In the genomic region with DNA sequence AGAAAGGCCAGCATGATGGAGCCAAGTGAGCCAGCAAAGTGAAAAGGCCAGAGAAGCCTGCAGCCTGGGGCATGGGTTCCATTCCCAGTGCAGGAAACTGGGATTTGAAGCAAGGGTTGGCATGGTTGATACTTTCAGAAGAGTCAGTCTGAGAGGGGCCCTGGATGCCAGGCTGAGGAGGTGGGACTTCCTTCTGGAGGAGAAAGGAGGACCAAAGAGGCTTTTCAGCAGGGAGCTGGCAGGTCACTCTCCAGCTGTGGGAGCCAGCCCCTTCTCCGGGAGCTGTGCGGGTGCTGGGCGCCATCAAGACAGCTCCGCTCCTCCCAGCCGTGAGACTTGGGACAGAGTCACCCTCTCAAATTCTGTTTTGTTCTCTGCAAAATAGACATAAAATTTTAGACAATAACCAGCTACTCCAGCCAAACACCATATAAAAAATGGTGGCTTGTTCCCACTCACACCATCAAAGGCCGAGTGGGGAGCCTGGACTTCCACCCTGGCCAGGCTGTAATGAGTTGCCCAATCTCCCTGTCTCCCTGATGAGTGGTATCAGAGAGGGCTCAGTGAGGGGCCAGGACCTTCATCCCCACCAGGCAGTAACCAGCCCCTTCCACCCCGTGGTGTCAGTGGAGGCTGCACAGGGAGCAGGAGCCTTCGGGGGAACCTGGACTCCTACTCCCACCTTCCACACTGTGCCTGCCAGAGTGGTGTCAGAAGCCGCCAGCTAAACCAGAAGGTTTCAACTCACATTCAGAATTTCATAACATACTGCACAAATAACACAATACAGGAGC, we compare ENCODE assay signal across 18 cellular contexts.
A peak's percentile ranks its signal among the peaks of the same experiment; 100 is the strongest.
DNase-seq lines count a peak whose midpoint lies in the region; ATAC-seq, FAIRE-seq and TF ChIP-seq lines count a peak whose summit lies in the region.
"Had no signal": no experiment of that assay in that cellular context is flagged by ENCODE, and none has a peak within 500 bp of the region (broad histone marks: within the 10 kb centered on the region; RNA-seq: fewer than 3 reads in every experiment).

No MANE protein-coding gene starts in this region.

- H3K4me1 ChIP-seq in HEK293 (ENCODE audit: control insufficient read depth, insufficient read depth, low read length) = no peaks in the 10 kb centered on the region
- H3K4me1 ChIP-seq in kidney (ENCODE audit: control insufficient read depth in 1 of 2, insufficient read depth in 1 of 2, low read depth in 1 of 2, low read length in 2 of 2) = no peaks in the 10 kb centered on the region

- no peaks in the 10 kb centered on the region for H3K36me3 Mint-ChIP-seq in CD14-positive monocyte
- H3K36me3 Mint-ChIP-seq: CD8-positive, alpha-beta T cell had no signal

- ATAC-seq in sciatic nerve (no peak), SK-N-SH treated with all-trans-retinoic acid at 6 μM for 48 hours (no peak)
- ATAC-seq: CD8-positive, alpha-beta T cell; K562; Right ventricle myocardium inferior had no signal

- H3K27ac Mint-ChIP-seq in CD14-positive monocyte = peak overlapping the region in 1 of 7 donors; percentile 31
- H3K27ac Mint-ChIP-seq: CD8-positive, alpha-beta T cell had no signal

- H3K27ac ChIP-seq in HEK293 (ENCODE audit: extremely low read depth, low read depth, low read length) (no peak overlapping the region), kidney (ENCODE audit: low read depth in 2 of 2, low read length in 2 of 2) (no peak overlapping the region)
- H3K27ac ChIP-seq: PC-9 had no signal

- CTCF ChIA-PET in HEK293 (lab: Yijun Ruan, JAX) = interaction anchor here (0.6 kb wide), 1 partner anchor 62 kb away, joined by 3 read pairs; no protein-coding TSS in a partner anchor

- POLR2A ChIA-PET in HEK293 (lab: Yijun Ruan, JAX) = no interaction called here

- H3K9ac ChIP-seq in kidney (ENCODE audit: low read length in 2 of 2) = no peak overlapping the region

- H3K9me3 Mint-ChIP-seq in CD14-positive monocyte = peaks cover 1 to 10% (median 7%) of the 10 kb centered on the region in 7 donors

- intact Hi-C loops in CD14-positive monocyte (cut with micrococcal nuclease) = no loop called here
- intact Hi-C loops in kidney (cut with DNase I) = no loop called here
- intact Hi-C loops in sciatic nerve (cut with DNase I) = no loop called here

- H3K9me3 ChIP-seq in HEK293 (ENCODE audit: control insufficient read depth, insufficient read depth, low read depth, low read length) = no peaks in the 10 kb centered on the region
- H3K9me3 ChIP-seq in kidney (ENCODE audit: control insufficient read depth in 1 of 2, low read length in 2 of 2) = peaks cover 0 to 2% of the 10 kb centered on the region in 2 donors
- H3K9me3 ChIP-seq: BE2C had no signal

- no peaks in the 10 kb centered on the region for H3K36me3 ChIP-seq in HEK293 (ENCODE audit: control insufficient read depth in 2 of 2, insufficient read depth in 1 of 2, low read length in 2 of 2)
- H3K36me3 ChIP-seq in kidney (ENCODE audit: control insufficient read depth in 1 of 2, insufficient read depth in 2 of 2, low read length in 2 of 2) = no peaks in the 10 kb centered on the region
- H3K36me3 ChIP-seq: BE2C had no signal

- no peak for FAIRE-seq in kidney (lab: Jason Lieb, UNC)
- FAIRE-seq: D721Med, K562 had no signal

- peaks cover 2 to 4% (median 3%) of the 10 kb centered on the region in 3 donors for H3K27me3 Mint-ChIP-seq in CD14-positive monocyte (ENCODE audit: low read depth in 3 of 3)

- DNase-seq in CD14-positive monocyte (ENCODE audit: low spot score) (peak; percentile 33), kidney (peak; percentile 59), sciatic nerve (ENCODE audit: low spot score) (peak; percentile 34), NCI-H2029 treated with DMSO at 0.1 percent for 48 hours (lab: John Stamatoyannopoulos, UW) (no peak), middle frontal gyrus (ENCODE audit: extremely low spot score, low spot score) (no peak)
- DNase-seq: BE2C, DND-41, GDM1, NCI-H1105, NCI-H1694 treated with DMSO at 0.1 percent for 48 hours, NCI-H774, PC-9 had no signal

- no peak overlapping the region for H3K4me3 ChIP-seq in HEK293 (ENCODE audit: low read depth, low read length)
- H3K4me3 ChIP-seq in kidney (ENCODE audit: low read length in 2 of 2) = no peak overlapping the region
- H3K4me3 ChIP-seq: K562, PC-9 had no signal

- TF ChIP-seq CTCF in CD14-positive monocyte (IDR thresholded peaks at IDR 0.05) (no peak), HEK293 (tag by site-specific recombination; IDR thresholded peaks at IDR 0.05) (no peak), kidney (IDR thresholded peaks at IDR 0.05; ENCODE audit: borderline replicate concordance, extremely low read depth, insufficient read depth) (no peak)

- peaks cover 10% of the 10 kb centered on the region for H3K4me1 Mint-ChIP-seq in CD14-positive monocyte

- no peak overlapping the region for H3K4me3 Mint-ChIP-seq in CD14-positive monocyte
- H3K4me3 Mint-ChIP-seq: CD8-positive, alpha-beta T cell had no signal

TF ChIP-seq in HEK293, 187 proteins besides CTCF, POLR2A, EP300 and RAD21:
- TF ChIP-seq ZNF791 (tag by site-specific recombination; IDR thresholded peaks at IDR 0.05) (no peak), ZNF623 (tag by site-specific recombination; IDR thresholded peaks at IDR 0.05) (0 out of 2 replicates have a peak, but pooled peaks have one; percentile 20)

TF ChIP-seq in SK-N-SH treated with all-trans-retinoic acid at 6 μM for 48 hours, 23 proteins besides CTCF, POLR2A, EP300 and RAD21:
- TF ChIP-seq TCF4 (CRISPR knock-in tag; IDR thresholded peaks at IDR 0.05; ENCODE audit: borderline replicate concordance) (no peak), RARB (CRISPR knock-in tag; IDR thresholded peaks at IDR 0.05) (no peak), POU6F1 (CRISPR knock-in tag; IDR thresholded peaks at IDR 0.05; ENCODE audit: borderline replicate concordance, low read depth) (no peak), ZNF565 (CRISPR knock-in tag; conservative IDR thresholded peaks at IDR 0.05; ENCODE audit: low read depth) (no peak), TOX (CRISPR knock-in tag; IDR thresholded peaks at IDR 0.05; ENCODE audit: borderline replicate concordance) (no peak), SNAI2 (CRISPR knock-in tag; IDR thresholded peaks at IDR 0.05) (no peak), BACH2 (CRISPR knock-in tag; IDR thresholded peaks at IDR 0.05; ENCODE audit: borderline replicate concordance) (no peak), OSR1 (CRISPR knock-in tag; IDR thresholded peaks at IDR 0.05) (no peak), GLIS3 (CRISPR knock-in tag; IDR thresholded peaks at IDR 0.05) (no peak), ESRRG (CRISPR knock-in tag; IDR thresholded peaks at IDR 0.05) (no peak)
- TF ChIP-seq, protein P1, sequence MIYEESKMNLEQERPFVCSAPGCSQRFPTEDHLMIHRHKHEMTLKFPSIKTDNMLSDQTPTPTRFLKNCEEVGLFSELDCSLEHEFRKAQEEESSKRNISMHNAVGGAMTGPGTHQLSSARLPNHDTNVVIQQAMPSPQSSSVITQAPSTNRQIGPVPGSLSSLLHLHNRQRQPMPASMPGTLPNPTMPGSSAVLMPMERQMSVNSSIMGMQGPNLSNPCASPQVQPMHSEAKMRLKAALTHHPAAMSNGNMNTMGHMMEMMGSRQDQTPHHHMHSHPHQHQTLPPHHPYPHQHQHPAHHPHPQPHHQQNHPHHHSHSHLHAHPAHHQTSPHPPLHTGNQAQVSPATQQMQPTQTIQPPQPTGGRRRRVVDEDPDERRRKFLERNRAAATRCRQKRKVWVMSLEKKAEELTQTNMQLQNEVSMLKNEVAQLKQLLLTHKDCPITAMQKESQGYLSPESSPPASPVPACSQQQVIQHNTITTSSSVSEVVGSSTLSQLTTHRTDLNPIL (CRISPR knock-in tag; IDR thresholded peaks at IDR 0.05; ENCODE audit: low read depth) = no peak

Comparison
In these comparisons a context has a peak if more than half of its experiments do, and no peak if none do; other contexts are left out.
1. DNase-seq: peak in CD14-positive monocyte (single experiment), kidney (single experiment) and sciatic nerve (single experiment); none in NCI-H2029 treated with DMSO at 0.1 percent for 48 hours (single experiment) and middle frontal gyrus (single experiment).